18 cellular contexts compared by ENCODE assay signal in genomic region chr2:140589273-140589672, GRCh38.
"Had no signal": no experiment of that assay in that cellular context is flagged by ENCODE, and none has a peak within 500 bp of the region (broad histone marks: within the 10 kb centered on the region; RNA-seq: fewer than 3 reads in every experiment).

No MANE protein-coding gene starts in this region.

- DNase-seq: activated CD4-positive, alpha-beta memory T cell treated with anti-CD3 and anti-CD28 coated beads, Interleukin-2, amount 10 ng/mL, durations not matched to agents 7 days and 5 days; activated CD4-positive, alpha-beta T cell treated with anti-CD3 and anti-CD28 coated beads for 4 hours; activated naive CD4-positive, alpha-beta T cell treated with anti-CD3 and anti-CD28 coated beads, Interleukin-2, amount 50 U/mL, for 16 hours; activated T-cell treated with anti-CD3 and anti-CD28 coated beads, Interleukin-2, amount 50 U/mL, for 24 hours; adrenal gland; body of pancreas; central memory CD4-positive, alpha-beta T cell; esophagus squamous epithelium; gastrocnemius medialis; heart left ventricle; islet precursor cell; naive thymus-derived CD4-positive, alpha-beta T cell; pancreas; stimulated activated CD4-positive, alpha-beta T cell treated with anti-CD3 and anti-CD28 coated beads, Interleukin-12 subunit alpha, Interleukin-12 subunit beta, amount 100 ng/mL, for 4 hours; stimulated activated CD4-positive, alpha-beta T cell treated with anti-CD3 and anti-CD28 coated beads, Interleukin-2, amount 100 ng/mL, for 24 hours; T-helper 17 cell; thyroid gland had no signal

- ATAC-seq: body of pancreas; gastrocnemius medialis; heart left ventricle; left lobe of liver; naive thymus-derived CD4-positive, alpha-beta T cell; pancreas; T-helper 17 cell had no signal
